Comparison of ENCODE assay signal across 10 cellular contexts in the genomic region with DNA sequence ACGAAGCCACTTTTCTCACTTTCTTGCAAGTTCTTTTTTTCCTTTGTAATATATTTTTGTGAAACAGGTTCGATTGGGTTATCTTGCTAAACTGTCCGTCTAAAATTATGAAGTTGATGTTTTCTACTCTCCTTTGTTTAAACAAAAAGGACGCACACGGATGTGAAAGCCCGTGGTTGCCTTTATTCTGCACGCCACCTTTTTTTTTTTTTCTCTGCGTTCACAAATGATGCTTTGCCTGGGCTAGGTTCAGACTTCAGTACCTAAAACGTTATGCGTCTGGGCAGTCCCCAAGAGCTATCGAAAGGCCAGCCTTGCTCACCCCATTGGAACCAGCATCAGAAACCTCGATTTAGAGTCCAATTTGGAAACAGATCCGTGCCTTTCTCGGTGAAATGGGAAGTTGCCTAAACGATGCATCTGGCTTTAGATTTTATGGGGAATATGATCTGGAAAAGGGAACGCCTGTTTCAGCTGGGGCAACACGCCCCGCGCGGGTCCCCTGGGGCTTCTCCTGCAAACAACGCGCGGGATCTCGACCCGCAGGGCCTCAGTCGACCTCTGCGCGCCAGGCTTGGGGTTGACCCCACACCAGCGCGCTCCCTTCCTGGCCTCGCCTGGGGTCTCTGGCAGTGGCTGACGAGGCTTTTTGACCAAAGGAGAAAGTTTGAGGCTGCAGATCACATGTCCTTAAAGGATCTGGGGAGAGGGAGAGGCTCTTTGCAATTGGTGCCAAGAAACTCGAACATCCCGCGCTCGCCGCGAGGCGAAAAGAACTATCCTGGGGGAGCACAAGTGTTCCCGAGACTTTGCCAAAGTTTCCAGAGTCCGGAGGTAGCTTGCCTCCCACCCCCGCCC.
DNase-seq lines count a peak whose midpoint lies in the region; ATAC-seq, FAIRE-seq and TF ChIP-seq lines count a peak whose summit lies in the region.
"Had no signal": no experiment of that assay in that cellular context is flagged by ENCODE, and none has a peak within 500 bp of the region (broad histone marks: within the 10 kb centered on the region; RNA-seq: fewer than 3 reads in every experiment).

No MANE protein-coding gene starts in this region.

- no peaks in the 10 kb centered on the region for H4K20me1 ChIP-seq in HepG2 (ENCODE audit: insufficient read depth, low read length)

- H3K27me3 ChIP-seq in ascending aorta (peaks cover 9% of the 10 kb centered on the region), HepG2 (ENCODE audit: control insufficient read depth in 1 of 2, insufficient read depth in 2 of 2, low read length in 2 of 2) (peaks cover 3 to 33% of the 10 kb centered on the region in 2 experiments; a peak in 4 of 5 replicates), upper lobe of left lung (peaks cover 0 to 38% (median 17%) of the 10 kb centered on the region in 4 donors)

- H3K36me3 ChIP-seq in ascending aorta (no peaks in the 10 kb centered on the region), HepG2 (replicated peaks in 1 of 2; ENCODE audit: control insufficient read depth in 1 of 2, insufficient read depth in 2 of 2, low read length in 2 of 2) (no peaks in the 10 kb centered on the region), upper lobe of left lung (no peaks in the 10 kb centered on the region)

- TF ChIP-seq POLR2A in HepG2 (IDR thresholded peaks at IDR 0.05; ENCODE audit: insufficient read depth in 1 of 2, low read depth in 2 of 2, low read length in 2 of 2) = no peak
- TF ChIP-seq POLR2A in upper lobe of left lung (IDR thresholded peaks at IDR 0.05) = no peak

- H3K79me2 ChIP-seq in HepG2 (ENCODE audit: insufficient read depth, low read length) = no peaks in the 10 kb centered on the region

- FAIRE-seq in HepG2 (lab: Jason Lieb, UNC) = no peak
- FAIRE-seq: islet of Langerhans had no signal

- POLR2A ChIA-PET in HepG2 (lab: Yijun Ruan, JAX) = no interaction called here

- no peak overlapping the region for H3K9ac ChIP-seq in HepG2 (ENCODE audit: insufficient read depth, low read depth, low read length)

- ATAC-seq in Right ventricle myocardium inferior (no peak), left cardiac atrium (no peak), HepG2 (no peak), upper lobe of left lung (ENCODE audit: low FRiP score in 2 of 2) (peak in 1 of 2 donors; percentile 0), HG03139 (IDR thresholded peaks at IDR 0.05; ENCODE audit: unreplicated experiment) (no peak), GM19397 (IDR thresholded peaks at IDR 0.05; ENCODE audit: unreplicated experiment) (no peak)

- TF ChIP-seq EP300 in HepG2 (IDR thresholded peaks at IDR 0.05; ENCODE audit: low read depth in 2 of 2, low read length in 2 of 2) (no peak), HepG2 (CRISPR knock-in tag; IDR thresholded peaks at IDR 0.05; ENCODE audit: borderline replicate concordance) (no peak), upper lobe of left lung (IDR thresholded peaks at IDR 0.05) (no peak)

- TF ChIP-seq RAD21 in HepG2 (CRISPR knock-in tag; IDR thresholded peaks at IDR 0.05) = no peak

- H3K9me3 ChIP-seq in ascending aorta = no peaks in the 10 kb centered on the region
- H3K9me3 ChIP-seq in HepG2 (ENCODE audit: low read length) = no peaks in the 10 kb centered on the region
- H3K9me3 ChIP-seq in upper lobe of left lung = no peaks in the 10 kb centered on the region

- in situ Hi-C loops in HepG2 (cut with HindIII; ENCODE audit: extremely low pct_ligation_motif_present, low pct_unique_long_range_greater_than_20kb) = no loop called here

- no peak overlapping the region for H2AFZ ChIP-seq in HepG2 (ENCODE audit: low read length)

- H3K4me2 ChIP-seq in HepG2 (ENCODE audit: low read depth, low read length) = peak overlapping the region; percentile 99

- 77% methylated on average over 34 of the region's 42 CpGs for WGBS in HepG2 (ENCODE audit: low lambda C conversion rate)
- 45 to 46% methylated on average over 24 to 42 of the region's 42 CpGs for whole genome bisulfite sequencing in upper lobe of left lung, 2 donors

- H3K4me1 ChIP-seq in ascending aorta = peaks cover 0 to 21% of the 10 kb centered on the region in 2 donors
- peaks cover 37% of the 10 kb centered on the region for H3K4me1 ChIP-seq in HepG2 (ENCODE audit: insufficient read depth, low read length)
- H3K4me1 ChIP-seq in upper lobe of left lung = peaks cover 17 to 48% (median 40%) of the 10 kb centered on the region in 4 donors

- H3K27ac ChIP-seq in ascending aorta = peak overlapping the region; percentile 71 to 75
- H3K27ac ChIP-seq in HepG2 (ENCODE audit: extremely low read length, insufficient read depth, low read length) = no peak overlapping the region
- H3K27ac ChIP-seq in upper lobe of left lung = peak overlapping the region; percentile 57 to 80 (median 70)

- H3K4me3 ChIP-seq in ascending aorta (peak overlapping the region; percentile 65 to 67), HepG2 (replicated peaks in 1 of 3; ENCODE audit: insufficient read depth in 1 of 3, low read depth in 2 of 3, low read length in 3 of 3) (peak overlapping the region in 2 of 3 experiments; percentile 71 to 80; a peak in 2 of 6 replicates), upper lobe of left lung (peak overlapping the region; percentile 2 to 55 (median 41))

- TF ChIP-seq CTCF in ascending aorta (IDR thresholded peaks at IDR 0.05) (no peak), HepG2 (CRISPR knock-in tag; IDR thresholded peaks at IDR 0.05) (no peak), upper lobe of left lung (IDR thresholded peaks at IDR 0.05) (no peak)

- intact Hi-C loops in Right ventricle myocardium inferior (cut with DNase I) (loop anchor here (10.0 kb wide), 1 partner anchor 676 kb away; no protein-coding TSS in a partner anchor), left cardiac atrium (cut with DNase I) (loop anchor here in 1 of 2 donors (5.0 kb wide), 1 partner anchor 132 kb away; the partner anchor contains the start of gene TRIM13), ascending aorta (cut with DNase I) (loop anchor here (5.0 to 10.0 kb wide), 3 partner anchors 293 to 1676 kb away; partner anchors contain the start of genes DHRS12 and INTS6), HepG2 (cut with micrococcal nuclease; ENCODE audit: unreplicated experiment) (loop anchor here (10.0 kb wide), 1 partner anchor 56 kb away; no protein-coding TSS in a partner anchor)

- no TSS peak for BruUV-seq in HepG2 (replicated peaks; lab: Mats Ljungman, UMichigan)

- CTCF ChIA-PET in HepG2 (lab: Yijun Ruan, JAX; ENCODE audit: low intra/inter-chr PET ratio, low total read pairs) = no interaction called here

- DNase-seq in Right ventricle myocardium inferior (ENCODE audit: missing footprints) = peak; percentile 54
- DNase-seq in left cardiac atrium = no peak
- DNase-seq in ascending aorta (ENCODE audit: low spot score in 2 of 2) = no peak
- no peak for DNase-seq in HepG2 (ENCODE audit: low spot score)
- peak in 1 of 2 donors; percentile 79 for DNase-seq in upper lobe of left lung
- DNase-seq in HK-2 (ENCODE audit: unreplicated experiment) = no peak
- DNase-seq: NCI-H510A had no signal

TF ChIP-seq in HepG2, 621 proteins besides CTCF, POLR2A, EP300 and RAD21:
- peak; percentile 45 for TF ChIP-seq PRPF4 (IDR thresholded peaks at IDR 0.05; ENCODE audit: low read depth, low read length, poor library complexity, severe bottlenecking)
- peak; percentile 41; the same call in 1 of the 2 replicates for TF ChIP-seq ZBTB38 (CRISPR knock-in tag; IDR thresholded peaks at IDR 0.05)
- TF ChIP-seq ISX (CRISPR knock-in tag; conservative IDR thresholded peaks at IDR 0.05) = no peak
- TF ChIP-seq ZBTB3 (CRISPR knock-in tag; IDR thresholded peaks at IDR 0.05; ENCODE audit: borderline replicate concordance, low read depth) = no peak
